9 cellular contexts compared by ENCODE assay signal in the genomic region with DNA sequence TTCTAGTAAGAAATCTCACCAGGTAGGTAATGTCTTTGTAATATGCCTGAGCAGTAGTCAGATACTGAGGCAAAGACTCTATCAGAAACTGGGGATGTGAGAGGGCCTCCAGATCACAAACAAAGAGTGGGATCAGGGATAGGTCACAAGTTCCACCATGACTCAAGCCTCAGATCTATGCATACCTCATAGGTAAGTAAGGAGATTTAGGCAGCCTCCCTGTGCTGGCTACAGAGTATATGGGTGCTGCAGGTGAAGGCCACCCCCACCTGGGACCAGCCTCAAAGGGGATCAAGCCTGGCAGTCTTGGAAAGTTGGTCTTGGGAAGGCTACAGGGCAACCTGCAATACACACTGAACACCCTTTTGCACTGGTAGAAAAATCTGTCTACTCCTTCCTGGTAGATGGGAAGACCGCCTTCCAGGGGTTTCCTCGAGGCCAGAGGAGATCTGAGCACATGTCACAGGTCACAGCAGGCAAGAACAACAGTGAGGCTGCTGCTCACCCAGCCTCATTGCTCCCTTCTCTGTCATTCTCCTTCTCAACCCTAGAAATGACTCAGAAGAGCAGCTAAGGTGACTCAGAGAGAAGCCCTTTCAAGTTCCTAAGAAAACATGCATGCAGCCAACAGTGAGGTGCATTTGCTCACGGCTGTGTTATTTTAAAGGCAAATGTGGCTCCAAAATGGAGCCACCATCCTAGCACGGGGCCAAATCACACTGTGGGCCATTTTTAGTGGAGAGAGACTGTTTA.
DNase-seq lines count a peak whose midpoint lies in the region; ATAC-seq lines count a peak whose summit lies in the region.
"Had no signal": no experiment of that assay in that cellular context is flagged by ENCODE, and none has a peak within 500 bp of the region (broad histone marks: within the 10 kb centered on the region; RNA-seq: fewer than 3 reads in every experiment).

No MANE protein-coding gene starts in this region.

- intact Hi-C loops in activated CD4-positive, alpha-beta T cell treated with anti-CD3 and anti-CD28 coated beads for 36 hours (cut with DNase I, micrococcal nuclease) = no loop called here

- H3K4me3 Mint-ChIP-seq in activated CD4-positive, alpha-beta T cell treated with anti-CD3 and anti-CD28 coated beads for 36 hours = no peak overlapping the region
- no peak overlapping the region for H3K4me3 Mint-ChIP-seq in stimulated activated effector memory CD8-positive, alpha-beta T cell treated with anti-CD3 and anti-CD28 coated beads, Interleukin-12 subunit alpha, Interleukin-12 subunit beta, amount 100 ng/mL, for 72 hours

- no peaks in the 10 kb centered on the region for H3K36me3 Mint-ChIP-seq in activated CD4-positive, alpha-beta T cell treated with anti-CD3 and anti-CD28 coated beads for 36 hours (ENCODE audit: low read depth)
- H3K36me3 Mint-ChIP-seq in stimulated activated effector memory CD8-positive, alpha-beta T cell treated with anti-CD3 and anti-CD28 coated beads, Interleukin-12 subunit alpha, Interleukin-12 subunit beta, amount 100 ng/mL, for 72 hours = no peaks in the 10 kb centered on the region

- POLR2A ChIA-PET in activated CD4-positive, alpha-beta T cell treated with anti-CD3 and anti-CD28 coated beads for 36 hours (lab: Charles Lee) = no interaction called here

- peaks cover 26% of the 10 kb centered on the region for H3K27me3 Mint-ChIP-seq in activated CD4-positive, alpha-beta T cell treated with anti-CD3 and anti-CD28 coated beads for 36 hours

- H3K4me1 Mint-ChIP-seq in activated CD4-positive, alpha-beta T cell treated with anti-CD3 and anti-CD28 coated beads for 36 hours = peaks cover 13% of the 10 kb centered on the region
- H3K4me1 Mint-ChIP-seq in stimulated activated effector memory CD8-positive, alpha-beta T cell treated with anti-CD3 and anti-CD28 coated beads, Interleukin-12 subunit alpha, Interleukin-12 subunit beta, amount 100 ng/mL, for 72 hours = no peaks in the 10 kb centered on the region

- CTCF ChIA-PET in activated CD4-positive, alpha-beta T cell treated with anti-CD3 and anti-CD28 coated beads for 36 hours (lab: Charles Lee) = interaction anchor here (1.0 to 1.5 kb wide), 2 partner anchors 40 to 95 kb away, joined by 3 to 4 read pairs; no protein-coding TSS in a partner anchor

- DNase-seq in activated CD4-positive, alpha-beta T cell treated with anti-CD3 and anti-CD28 coated beads for 36 hours = peak; percentile 53
- DNase-seq in activated CD4-positive, alpha-beta T cell treated with anti-CD3 and anti-CD28 coated beads for 1 hour = no peak
- DNase-seq in brain pericyte (ENCODE audit: low read depth, low spot score) (peak; percentile 67), NCI-H2081 (lab: John Stamatoyannopoulos, UW) (no peak), KG1 (lab: John Stamatoyannopoulos, UW) (no peak)
- no peak for DNase-seq in stimulated activated effector memory CD8-positive, alpha-beta T cell treated with anti-CD3 and anti-CD28 coated beads, Interleukin-12 subunit alpha, Interleukin-12 subunit beta, amount 100 ng/mL, for 72 hours (ENCODE audit: low spot score in 2 of 2)
- no peak for DNase-seq in activated naive CD4-positive, alpha-beta T cell (lab: John Stamatoyannopoulos, UW)
- DNase-seq: AML-193 had no signal

- peak; percentile 99 for ATAC-seq in activated CD4-positive, alpha-beta T cell treated with anti-CD3 and anti-CD28 coated beads for 36 hours
- ATAC-seq in HG03442 (IDR thresholded peaks at IDR 0.05; ENCODE audit: unreplicated experiment) = peak; percentile 92
- peak; percentile 82 for ATAC-seq in stimulated activated effector memory CD8-positive, alpha-beta T cell treated with anti-CD3 and anti-CD28 coated beads, Interleukin-12 subunit alpha, Interleukin-12 subunit beta, amount 100 ng/mL, for 72 hours

- H3K27ac Mint-ChIP-seq in activated CD4-positive, alpha-beta T cell treated with anti-CD3 and anti-CD28 coated beads for 36 hours = peak overlapping the region; percentile 52
- no peak overlapping the region for H3K27ac Mint-ChIP-seq in stimulated activated effector memory CD8-positive, alpha-beta T cell treated with anti-CD3 and anti-CD28 coated beads, Interleukin-12 subunit alpha, Interleukin-12 subunit beta, amount 100 ng/mL, for 72 hours

- no peaks in the 10 kb centered on the region for H3K9me3 Mint-ChIP-seq in activated CD4-positive, alpha-beta T cell treated with anti-CD3 and anti-CD28 coated beads for 36 hours (ENCODE audit: low read depth)
- no peaks in the 10 kb centered on the region for H3K9me3 Mint-ChIP-seq in stimulated activated effector memory CD8-positive, alpha-beta T cell treated with anti-CD3 and anti-CD28 coated beads, Interleukin-12 subunit alpha, Interleukin-12 subunit beta, amount 100 ng/mL, for 72 hours

Comparison
In these comparisons a context has a peak if more than half of its experiments do, and no peak if none do; other contexts are left out.
1. DNase-seq: peak in activated CD4-positive, alpha-beta T cell treated with anti-CD3 and anti-CD28 coated beads for 36 hours (single experiment) and brain pericyte (single experiment); none in activated CD4-positive, alpha-beta T cell treated with anti-CD3 and anti-CD28 coated beads for 1 hour (single experiment), stimulated activated effector memory CD8-positive, alpha-beta T cell treated with anti-CD3 and anti-CD28 coated beads, Interleukin-12 subunit alpha, Interleukin-12 subunit beta, amount 100 ng/mL, for 72 hours (0 of 2), NCI-H2081 (0 of 2), KG1 (single experiment) and activated naive CD4-positive, alpha-beta T cell (0 of 4).
2. Peak in every context shown above with its lines, with median percentiles within 50 percentile points of each other: ATAC-seq.